Comparison of ENCODE assay signal across 8 cellular contexts in genomic region chr16:89031715-89032659, GRCh38. TPM values are rescaled to one million over a fixed set of nuclear protein-coding genes. Genes with fewer than 3 reads are reported as not detected.
DNase-seq lines count a peak whose midpoint lies in the region; ATAC-seq and TF ChIP-seq lines count a peak whose summit lies in the region.

No MANE protein-coding gene starts in this region.

- H3K9me3 ChIP-seq in esophagus muscularis mucosa = peaks cover 0 to 10% (median 5%) of the 10 kb centered on the region in 4 donors

- intact Hi-C loops in esophagus muscularis mucosa (cut with DNase I) = no loop called here

- no peak overlapping the region for H3K4me3 ChIP-seq in esophagus muscularis mucosa

- ATAC-seq in GM19438 (IDR thresholded peaks at IDR 0.05; ENCODE audit: low read depth, unreplicated experiment) (peak; percentile 91), HG02981 (IDR thresholded peaks at IDR 0.05; ENCODE audit: unreplicated experiment) (no peak)

- 75% methylated on average over 24 of the region's 24 CpGs for WGBS in esophagus muscularis mucosa

- TF ChIP-seq CTCF in esophagus muscularis mucosa (IDR thresholded peaks at IDR 0.05) = no peak

- no peak for TF ChIP-seq POLR2A in esophagus muscularis mucosa (IDR thresholded peaks at IDR 0.05; ENCODE audit: low read depth)

- H3K36me3 ChIP-seq in esophagus muscularis mucosa = no peaks in the 10 kb centered on the region

- peaks cover 0 to 45% (median 2%) of the 10 kb centered on the region in 4 donors for H3K27me3 ChIP-seq in esophagus muscularis mucosa

- no peak overlapping the region for H3K27ac ChIP-seq in esophagus muscularis mucosa (replicated peaks in 1 of 4)

- DNase-seq in NOMO-1 treated with dmso at 0.1 percent for 144 hours (lab: John Stamatoyannopoulos, UW; ENCODE audit: unreplicated experiment) = peak; percentile 98
- DNase-seq in activated effector memory CD4-positive, alpha-beta T cell treated with Interleukin-2 at 50 U/mL for 16 hours = peak; percentile 51
- peak; percentile 68 for DNase-seq in pons (ENCODE audit: low spot score)
- DNase-seq in HUDEP-2 (lab: John Stamatoyannopoulos, UW; ENCODE audit: unreplicated experiment in 76 of 76) = no peak
- DNase-seq in esophagus muscularis mucosa (ENCODE audit: extremely low spot score) = no peak
- no peak for DNase-seq in COLO668 (lab: John Stamatoyannopoulos, UW; ENCODE audit: unreplicated experiment)

- no peak for TF ChIP-seq EP300 in esophagus muscularis mucosa (IDR thresholded peaks at IDR 0.05)

- H3K4me1 ChIP-seq in esophagus muscularis mucosa = no peaks in the 10 kb centered on the region

RNA-seq across cellular contexts. Expression of gene CBFA2T3, which starts 55.0 kb away (rescaled TPM):
- total RNA-seq in esophagus muscularis mucosa = 10 to 100 TPM in 1 of 4 donors, 1 to 10 TPM in 3; 2.0 to 10.4 (median 3.5) TPM

Comparison
In these comparisons a context has a peak if more than half of its experiments do, and no peak if none do; other contexts are left out.
1. DNase-seq: peak in NOMO-1 treated with dmso at 0.1 percent for 144 hours (single experiment), activated effector memory CD4-positive, alpha-beta T cell treated with Interleukin-2 at 50 U/mL for 16 hours (single experiment) and pons (single experiment); none in HUDEP-2 (0 of 76), esophagus muscularis mucosa (single experiment) and COLO668 (single experiment).